Comparison of ENCODE assay signal across 10 cellular contexts in genomic region chr1:11040105-11040429, GRCh38. TPM values are rescaled to one million over a fixed set of nuclear protein-coding genes. Genes with fewer than 3 reads are reported as not detected.
"Had no signal": no experiment of that assay in that cellular context is flagged by ENCODE, and none has a peak within 500 bp of the region (broad histone marks: within the 10 kb centered on the region; RNA-seq: fewer than 3 reads in every experiment).

No MANE protein-coding gene starts in this region.

RNA-seq across cellular contexts. Expression of gene MASP2, which starts 7.0 kb away (rescaled TPM):
- total RNA-seq: activated naive CD8-positive, alpha-beta T cell treated with anti-CD3 and anti-CD28 coated beads, Interleukin-2, amount 10 ng/mL, durations not matched to agents 7 days and 5 days; adrenal gland; aorta; ascending aorta; body of pancreas; breast epithelium; bronchial epithelial cell; cardiac muscle cell; cardiac septum; chondrocyte had no signal
